ENCODE assay signal across 30 cellular contexts in genomic region chr9:119372951-119373350, GRCh38. TPM values are rescaled to one million over a fixed set of nuclear protein-coding genes. Genes with fewer than 3 reads are reported as not detected.
A peak's percentile ranks its signal among the peaks of the same experiment; 100 is the strongest.
DNase-seq lines count a peak whose midpoint lies in the region; ATAC-seq, FAIRE-seq and TF ChIP-seq lines count a peak whose summit lies in the region.
"Had no signal": no experiment of that assay in that cellular context is flagged by ENCODE, and none has a peak within 500 bp of the region (broad histone marks: within the 10 kb centered on the region; RNA-seq: fewer than 3 reads in every experiment).

No MANE protein-coding gene starts in this region.

- FAIRE-seq in D721Med (lab: Jason Lieb, UNC), result peak; percentile 97
- FAIRE-seq: A204.1, GM12878, GM12892, GM18507 had no signal

- H3K27me3 ChIP-seq in upper lobe of right lung, result peaks cover 29% of the 10 kb centered on the region
- H3K27me3 ChIP-seq: BLaER1 had no signal

- no peaks in the 10 kb centered on the region for H3K9me3 ChIP-seq in upper lobe of right lung
- H3K9me3 ChIP-seq: BE2C, BLaER1 had no signal

- no peak overlapping the region for H3K27ac ChIP-seq in upper lobe of right lung
- H3K27ac ChIP-seq: BLaER1 had no signal

- no peak for TF ChIP-seq CTCF in D721Med (IDR thresholded peaks at IDR 0.05; ENCODE audit: insufficient read depth, missing control alignments)
- no peak for TF ChIP-seq CTCF in upper lobe of right lung (IDR thresholded peaks at IDR 0.05)

- no peaks in the 10 kb centered on the region for H3K4me1 ChIP-seq in upper lobe of right lung
- H3K4me1 ChIP-seq: BE2C, BLaER1 had no signal

- ATAC-seq in HG03097 (IDR thresholded peaks at IDR 0.05; ENCODE audit: low FRiP score, unreplicated experiment) (no peak), HG03175 (IDR thresholded peaks at IDR 0.05; ENCODE audit: unreplicated experiment) (no peak), upper lobe of right lung (no peak)
- ATAC-seq: GM12878 had no signal

- H3K36me3 ChIP-seq in upper lobe of right lung, result no peaks in the 10 kb centered on the region
- H3K36me3 ChIP-seq: BE2C, BLaER1 had no signal

- DNase-seq in D721Med (ENCODE audit: insufficient read length, low spot score) (no peak), NCI-H524 treated with DMSO at 0.1 percent for 48 hours (lab: John Stamatoyannopoulos, UW) (peak; percentile 64), NCI-H82 treated with DMSO at 0.1 percent for 48 hours (lab: John Stamatoyannopoulos, UW; ENCODE audit: unreplicated experiment) (peak; percentile 77), cortex of kidney (lab: John Stamatoyannopoulos, UW) (no peak), upper lobe of right lung (no peak)
- DNase-seq: 8988T; ACHN; BE2C; C1 segment of cervical spinal cord; CD4-positive, alpha-beta memory T cell; CD4-positive, CD25-positive, alpha-beta regulatory T cell; CD8-positive, alpha-beta memory T cell; COR-L47; DMS 273 treated with DMSO at 0.1 percent for 48 hours; DMS153; DMS53; DMS79; DND-41; EL; GDM1 had no signal

- no peak overlapping the region for H3K4me3 ChIP-seq in upper lobe of right lung
- H3K4me3 ChIP-seq: BLaER1, GM12878 had no signal

- intact Hi-C loops in upper lobe of right lung (cut with DNase I), result no loop called here

RNA-seq across cellular contexts. Expression of gene BRINP1, which starts 3.7 kb away (rescaled TPM):
- total RNA-seq in upper lobe of right lung, result 1.5 TPM
- total RNA-seq: A673; CD4-positive, alpha-beta memory T cell; CD4-positive, CD25-positive, alpha-beta regulatory T cell; CD8-positive, alpha-beta memory T cell; Daoy; G401; GM12878 had no signal

Comparison
In these comparisons a context has a peak if more than half of its experiments do, and no peak if none do; other contexts are left out.
1. DNase-seq: peak in NCI-H524 treated with DMSO at 0.1 percent for 48 hours (single experiment) and NCI-H82 treated with DMSO at 0.1 percent for 48 hours (single experiment); none in D721Med (single experiment), cortex of kidney (single experiment) and upper lobe of right lung (single experiment).